18 cellular contexts compared by ENCODE assay signal in genomic region chr5:175874462-175875139, GRCh38. TPM values are rescaled to one million over a fixed set of nuclear protein-coding genes. Genes with fewer than 3 reads are reported as not detected.
DNase-seq lines count a peak whose midpoint lies in the region; TF ChIP-seq lines count a peak whose summit lies in the region.
"Had no signal": no experiment of that assay in that cellular context is flagged by ENCODE, and none has a peak within 500 bp of the region (broad histone marks: within the 10 kb centered on the region; RNA-seq: fewer than 3 reads in every experiment).

No MANE protein-coding gene starts in this region.

- H3K79me1 ChIP-seq in mesendoderm (ENCODE audit: low read length), result no peaks in the 10 kb centered on the region

- H3K27ac ChIP-seq in HEK293 (ENCODE audit: extremely low read depth, low read depth, low read length) (no peak overlapping the region), mesendoderm (ENCODE audit: low read depth, low read length) (no peak overlapping the region), temporal lobe (ENCODE audit: low read depth, low read length) (peak overlapping the region; percentile 33)
- H3K27ac ChIP-seq: BLaER1 had no signal

- H3K4me2 ChIP-seq in mesendoderm (ENCODE audit: low read length), result no peak overlapping the region
- H3K4me2 ChIP-seq: BLaER1 had no signal

- H3K27me3 ChIP-seq in mesendoderm (ENCODE audit: insufficient read depth, low read length, poor library complexity), result no peaks in the 10 kb centered on the region

- no peak for TF ChIP-seq CTCF in HEK293 (tag by site-specific recombination; IDR thresholded peaks at IDR 0.05)

- H3K18ac ChIP-seq in mesendoderm (ENCODE audit: low read length), result no peak overlapping the region

- no peak overlapping the region for H2BK5ac ChIP-seq in mesendoderm (ENCODE audit: low read length)

- WGBS in mesendoderm (ENCODE audit: extremely low coverage, insufficient coverage, low lambda C conversion rate), result no CpG with 5 or more reads among the region's 5 CpGs

- CTCF ChIA-PET in HEK293 (lab: Yijun Ruan, JAX), result interaction anchor here (3.0 kb wide), 1 partner anchor 144 kb away, joined by 17 read pairs; no protein-coding TSS in a partner anchor

- no peaks in the 10 kb centered on the region for H3K36me3 ChIP-seq in HEK293 (ENCODE audit: control insufficient read depth in 2 of 2, insufficient read depth in 1 of 2, low read length in 2 of 2)
- no peaks in the 10 kb centered on the region for H3K36me3 ChIP-seq in mesendoderm (ENCODE audit: control insufficient read depth, insufficient read depth, low read length)
- H3K36me3 ChIP-seq: BLaER1 had no signal

- POLR2A ChIA-PET in HEK293 (lab: Yijun Ruan, JAX), result no interaction called here

- no peaks in the 10 kb centered on the region for H3K9me3 ChIP-seq in HEK293 (ENCODE audit: control insufficient read depth, insufficient read depth, low read depth, low read length)
- H3K9me3 ChIP-seq: BLaER1 had no signal

- H3K4me3 ChIP-seq in HEK293 (ENCODE audit: low read depth, low read length) (no peak overlapping the region), mesendoderm (ENCODE audit: low read length) (no peak overlapping the region)
- H3K4me3 ChIP-seq: BLaER1 had no signal

- H2BK15ac ChIP-seq in mesendoderm (replicated peaks; ENCODE audit: low read depth), result no peak overlapping the region

- H3K4ac ChIP-seq in mesendoderm (ENCODE audit: low read depth, low read length), result no peak overlapping the region

- no peak overlapping the region for H2AK5ac ChIP-seq in mesendoderm (ENCODE audit: low read length)

- no peaks in the 10 kb centered on the region for H3K79me2 ChIP-seq in mesendoderm (ENCODE audit: control insufficient read depth, insufficient read depth, low read length)

- in situ Hi-C loops in G401 (cut with HindIII; ENCODE audit: low sequenced_read_pairs), result loop anchor here (25.0 kb wide), 1 partner anchor 137 kb away; no protein-coding TSS in a partner anchor

- H2BK120ac ChIP-seq in mesendoderm (ENCODE audit: low read depth, low read length), result no peak overlapping the region

- H3K9ac ChIP-seq in mesendoderm (ENCODE audit: low read length), result no peak overlapping the region
- H3K9ac ChIP-seq: BLaER1 had no signal

- H3K4me1 ChIP-seq in HEK293 (ENCODE audit: control insufficient read depth, insufficient read depth, low read length) (no peaks in the 10 kb centered on the region), mesendoderm (ENCODE audit: control insufficient read depth, low read depth, low read length) (no peaks in the 10 kb centered on the region)
- H3K4me1 ChIP-seq: BLaER1 had no signal

- H3K23ac ChIP-seq in mesendoderm (ENCODE audit: low read length), result no peak overlapping the region

- H4K8ac ChIP-seq in mesendoderm (ENCODE audit: low read depth, low read length), result no peak overlapping the region

- DNase-seq in G401 (ENCODE audit: low spot score) (peak; percentile 48), mesendoderm (peak; percentile 42), SIG-M5 treated with dmso at 0.1 percent for 504 hours (lab: John Stamatoyannopoulos, UW; ENCODE audit: unreplicated experiment) (no peak), Ammon's horn (ENCODE audit: low spot score) (no peak), foreskin melanocyte (no peak)
- DNase-seq: AML-193; CD4-positive, alpha-beta memory T cell; DMS153; DMS79; GF-D8; GOT3; H9 had no signal

- H4K5ac ChIP-seq in mesendoderm (ENCODE audit: low read length), result no peak overlapping the region

- H3K56ac ChIP-seq in mesendoderm (ENCODE audit: low read length), result no peak overlapping the region

TF ChIP-seq in HEK293, 187 proteins besides CTCF, POLR2A, EP300 and RAD21:
- no peak for TF ChIP-seq ZNF202 (tag by site-specific recombination; IDR thresholded peaks at IDR 0.05; ENCODE audit: borderline replicate concordance)
- 0 out of 2 replicates have a peak, but pooled peaks have one; percentile 11 for TF ChIP-seq ZBTB17 (tag by site-specific recombination; IDR thresholded peaks at IDR 0.05)

RNA-seq across cellular contexts. Expression of gene CPLX2, which starts 3.2 kb away (rescaled TPM):
- total RNA-seq in G401 (2014; rRNA removed; shearing (Covaris generic)), result not detected in 2 replicates
- polyA plus RNA-seq in mesendoderm (2013, experiment 1 of 2), result 0.06 TPM
- 0.08 TPM for polyA plus RNA-seq in mesendoderm (2013, experiment 2 of 2)
- 53.1 TPM for total RNA-seq in temporal lobe
- total RNA-seq: CD4-positive, alpha-beta memory T cell; Daoy; HT-29 had no signal
- polyA plus RNA-seq: CD14-positive monocyte had no signal

Comparison
In these comparisons a context has a peak if more than half of its experiments do, and no peak if none do; other contexts are left out.
1. DNase-seq: peak in G401 (single experiment) and mesendoderm (single experiment); none in SIG-M5 treated with dmso at 0.1 percent for 504 hours (single experiment), Ammon's horn (single experiment) and foreskin melanocyte (single experiment).
2. RNA of gene CPLX2, which starts 3.2 kb away (total RNA-seq): 53.1 TPM in temporal lobe (single experiment); not detected in G401; every median in the first group is over 10 times any median in the second.